In genomic region chr17:58516644-58517377, GRCh38 we compare ENCODE assay signal across 1 cellular context.
TF ChIP-seq lines count a peak whose summit lies in the region.

No MANE protein-coding gene starts in this region.

TF ChIP-seq in GM12878, 131 proteins besides CTCF, POLR2A, EP300 and RAD21 (continued from another document):
- no peak for TF ChIP-seq PKNOX1 (IDR thresholded peaks at IDR 0.05)
- no peak for TF ChIP-seq RB1 (IDR thresholded peaks at IDR 0.05; ENCODE audit: borderline replicate concordance)
- TF ChIP-seq SREBF1 (IDR thresholded peaks at IDR 0.05; ENCODE audit: low read length): no peak
- TF ChIP-seq ZNF622 (IDR thresholded peaks at IDR 0.05): no peak
- TF ChIP-seq KAT2A (conservative IDR thresholded peaks at IDR 0.05; ENCODE audit: control insufficient read depth, low read depth, low read length): no peak
- TF ChIP-seq ZBED1 (IDR thresholded peaks at IDR 0.05; ENCODE audit: borderline replicate concordance): no peak
- TF ChIP-seq NBN (IDR thresholded peaks at IDR 0.05): no peak
- no peak for TF ChIP-seq PML (IDR thresholded peaks at IDR 0.05; ENCODE audit: low read length)
- TF ChIP-seq ZNF217 (IDR thresholded peaks at IDR 0.05): no peak
- TF ChIP-seq USF1 (IDR thresholded peaks at IDR 0.05; ENCODE audit: borderline replicate concordance, extremely low read length, insufficient read depth, low read depth, low read length): no peak
- no peak for TF ChIP-seq ZBTB11 (CRISPR knock-in tag; IDR thresholded peaks at IDR 0.05)
- TF ChIP-seq IKZF2 (IDR thresholded peaks at IDR 0.05): no peak
- TF ChIP-seq ESRRA (IDR thresholded peaks at IDR 0.05; ENCODE audit: low read length): no peak
- no peak for TF ChIP-seq TCF3 (IDR thresholded peaks at IDR 0.05; ENCODE audit: borderline replicate concordance, insufficient read depth, low read depth, low read length)
- no peak for TF ChIP-seq RELA (IDR thresholded peaks at IDR 0.05; ENCODE audit: borderline replicate concordance, partially characterized antibody)
- no peak for TF ChIP-seq RAD51 (IDR thresholded peaks at IDR 0.05)
- TF ChIP-seq CHD1 (IDR thresholded peaks at IDR 0.05; ENCODE audit: low read depth, low read length): no peak
- TF ChIP-seq HCFC1 (IDR thresholded peaks at IDR 0.05; ENCODE audit: low read length): no peak
- TF ChIP-seq ASH2L (IDR thresholded peaks at IDR 0.05; ENCODE audit: borderline replicate concordance, low read depth): no peak
